In genomic region chr3:176490357-176490756, GRCh38 we compare ENCODE assay signal across 29 cellular contexts.
DNase-seq lines count a peak whose midpoint lies in the region; ATAC-seq lines count a peak whose summit lies in the region.
"Had no signal": no experiment of that assay in that cellular context is flagged by ENCODE, and none has a peak within 500 bp of the region (broad histone marks: within the 10 kb centered on the region; RNA-seq: fewer than 3 reads in every experiment).

No MANE protein-coding gene starts in this region.

- peak; percentile 8 for DNase-seq in RPMI8226
- DNase-seq in NCI-H2029 treated with DMSO at 0.1 percent for 48 hours (lab: John Stamatoyannopoulos, UW), result no peak
- DNase-seq: activated CD4-positive, alpha-beta T cell treated with anti-CD3 and anti-CD28 coated beads, Interleukin-2, amount 50 U/mL, for 1 hour; activated gamma-delta T cell; activated naive CD8-positive, alpha-beta T cell treated with anti-CD3 and anti-CD28 coated beads for 36 hours; activated T-cell treated with anti-CD3 and anti-CD28 coated beads, Interleukin-2, amount 50 U/mL, for 4 hours; CD4-positive, alpha-beta T cell; colonic mucosa; DND-41; effector CD4-positive, alpha-beta T cell; NCI-H146; NCI-H2107; NCI-H748 treated with DMSO at 0.1 percent for 48 hours; right lobe of liver; SJCRH30; spleen; stimulated activated CD4-positive, alpha-beta T cell treated with anti-CD3 and anti-CD28 coated beads, Interleukin-2, amount 100 ng/mL, for 24 hours; stomach; T-cell; thyroid gland; uterus; WERI-Rb-1 had no signal

- ATAC-seq in GM18520 (IDR thresholded peaks at IDR 0.05; ENCODE audit: unreplicated experiment), result peak; percentile 62
- ATAC-seq in GM19397 (IDR thresholded peaks at IDR 0.05; ENCODE audit: unreplicated experiment), result peak; percentile 48
- peak; percentile 70 for ATAC-seq in HG02870 (IDR thresholded peaks at IDR 0.05; ENCODE audit: unreplicated experiment)
- ATAC-seq in activated CD4-positive, CD25-positive, alpha-beta regulatory T cell treated with anti-CD3 and anti-CD28 coated beads, Interleukin-2, amount 50 U/mL, for 24 hours, result no peak
- ATAC-seq in GM19452 (IDR thresholded peaks at IDR 0.05; ENCODE audit: unreplicated experiment), result no peak
- no peak for ATAC-seq in HG03095 (IDR thresholded peaks at IDR 0.05; ENCODE audit: unreplicated experiment)
- ATAC-seq: activated T-cell treated with anti-CD3 and anti-CD28 coated beads, Interleukin-2, amount 50 U/mL, for 4 hours; gastroesophageal sphincter; right lobe of liver; T-cell had no signal

Comparison
In these comparisons a context has a peak if more than half of its experiments do, and no peak if none do; other contexts are left out.
1. ATAC-seq: peak in GM18520 (single experiment), GM19397 (single experiment) and HG02870 (single experiment); none in activated CD4-positive, CD25-positive, alpha-beta regulatory T cell treated with anti-CD3 and anti-CD28 coated beads, Interleukin-2, amount 50 U/mL, for 24 hours (0 of 2), GM19452 (single experiment) and HG03095 (single experiment).